ENCODE assay signal across 8 cellular contexts in genomic region chr1:199173356-199173755, GRCh38.
DNase-seq lines count a peak whose midpoint lies in the region; ATAC-seq and TF ChIP-seq lines count a peak whose summit lies in the region.

No MANE protein-coding gene starts in this region.

- intact Hi-C loops in heart left ventricle (cut with DNase I): no loop called here

- no peaks in the 10 kb centered on the region for H3K9me3 ChIP-seq in heart left ventricle

- TF ChIP-seq CTCF in heart left ventricle (IDR thresholded peaks at IDR 0.05): no peak
- no peak for TF ChIP-seq CTCF in RWPE1 (conservative IDR thresholded peaks at IDR 0.05; ENCODE audit: low read depth)

- no peak overlapping the region for H3K4me3 ChIP-seq in heart left ventricle

- peaks cover 0 to 9% (median 0%) of the 10 kb centered on the region in 12 donors for H3K4me1 ChIP-seq in heart left ventricle

- CTCF ChIA-PET in RWPE1 (lab: Yijun Ruan, JAX): interaction anchor here (0.6 kb wide), 1 partner anchor 533 kb away, joined by 3 read pairs; no protein-coding TSS in a partner anchor

- POLR2A ChIA-PET in RWPE1 (lab: Yijun Ruan, JAX; ENCODE audit: low non-redundant PET): no interaction called here

- TF ChIP-seq POLR2A in GM18505 (IDR thresholded peaks at IDR 0.05; ENCODE audit: borderline replicate concordance, extremely low read depth, insufficient read depth, insufficient read length) (no peak), heart left ventricle (IDR thresholded peaks at IDR 0.05) (no peak)

- peak; percentile 88 for ATAC-seq in GM18505 (IDR thresholded peaks at IDR 0.05; ENCODE audit: unreplicated experiment)
- peak; percentile 98 for ATAC-seq in GM21786 (IDR thresholded peaks at IDR 0.05; ENCODE audit: unreplicated experiment)
- no peak for ATAC-seq in left lobe of liver
- no peak for ATAC-seq in heart left ventricle

- no peaks in the 10 kb centered on the region for H3K27me3 ChIP-seq in heart left ventricle

- no peak overlapping the region for H3K27ac ChIP-seq in heart left ventricle
- no peak overlapping the region for H3K27ac ChIP-seq in RWPE1

- H3K36me3 ChIP-seq in heart left ventricle: no peaks in the 10 kb centered on the region

- peak; percentile 20 for DNase-seq in M059J (ENCODE audit: low read depth)
- DNase-seq in germinal center (ENCODE audit: low spot score): peak; percentile 10
- DNase-seq in left lobe of liver (ENCODE audit: low spot score): no peak
- no peak for DNase-seq in heart left ventricle
- no peak for DNase-seq in RWPE1 (ENCODE audit: low spot score)
- DNase-seq in SK-N-DZ (ENCODE audit: low spot score): no peak

Comparison
In these comparisons a context has a peak if more than half of its experiments do, and no peak if none do; other contexts are left out.
1. ATAC-seq: peak in GM18505 (single experiment) and GM21786 (single experiment); none in left lobe of liver (single experiment) and heart left ventricle (0 of 4).
2. DNase-seq: peak in M059J (single experiment) and germinal center (single experiment); none in left lobe of liver (single experiment), heart left ventricle (0 of 5), RWPE1 (single experiment) and SK-N-DZ (single experiment).